ENCODE assay signal across 21 cellular contexts in the genomic region with DNA sequence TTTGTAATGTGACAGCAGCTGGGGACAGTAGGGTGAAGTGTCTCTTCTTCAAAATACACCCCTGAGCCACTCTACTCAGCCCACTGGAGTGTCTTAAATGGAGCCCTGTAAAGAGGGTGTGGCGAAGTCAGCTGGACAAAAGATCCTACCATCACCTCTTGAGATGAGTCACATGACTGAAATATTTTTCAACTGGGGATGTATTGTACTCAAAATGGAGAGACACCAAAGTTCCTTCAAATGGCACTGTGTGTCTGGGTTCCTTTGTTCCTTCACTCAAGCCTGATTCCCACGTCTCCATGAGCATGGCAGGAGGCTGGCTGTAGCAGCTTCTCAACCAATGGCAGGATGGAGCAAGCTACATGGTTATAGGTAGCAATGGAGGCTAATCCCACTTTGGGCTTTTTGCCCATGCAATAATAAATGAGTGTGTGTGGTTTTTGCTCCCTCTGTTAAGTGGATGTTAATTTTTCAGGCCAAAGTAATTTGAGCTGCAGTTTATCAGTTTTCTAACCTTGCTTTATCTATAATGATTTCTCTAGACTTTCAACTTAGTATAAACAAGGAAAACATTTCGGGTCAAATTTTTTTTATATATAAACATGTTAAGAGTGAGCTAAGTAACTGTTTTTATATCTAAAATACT.
DNase-seq lines count a peak whose midpoint lies in the region; ATAC-seq, FAIRE-seq and TF ChIP-seq lines count a peak whose summit lies in the region.
"Had no signal": no experiment of that assay in that cellular context is flagged by ENCODE, and none has a peak within 500 bp of the region (broad histone marks: within the 10 kb centered on the region; RNA-seq: fewer than 3 reads in every experiment).

No MANE protein-coding gene starts in this region.

- H3K27ac ChIP-seq in HEK293 (ENCODE audit: extremely low read depth, low read depth, low read length): no peak overlapping the region
- no peak overlapping the region for H3K27ac ChIP-seq in PC-3 (ENCODE audit: low read length)
- H3K27ac ChIP-seq: 22Rv1, KMS-11 had no signal

- no peak overlapping the region for H3K9ac ChIP-seq in PC-3 (ENCODE audit: low read length)
- H3K9ac ChIP-seq: KMS-11 had no signal

- H3K4me2 ChIP-seq in PC-3 (ENCODE audit: low read length): no peak overlapping the region
- H3K4me2 ChIP-seq: KMS-11 had no signal

- no peak overlapping the region for H2AFZ ChIP-seq in PC-3 (ENCODE audit: low read length)

- BruUV-seq in PC-3 (replicated peaks; lab: Mats Ljungman, UMichigan): no TSS peak

- H3K4me1 ChIP-seq in HEK293 (ENCODE audit: control insufficient read depth, insufficient read depth, low read length) (peaks cover 6% of the 10 kb centered on the region), PC-3 (ENCODE audit: insufficient read depth, low read length) (no peaks in the 10 kb centered on the region)

- TF ChIP-seq CTCF in HEK293 (tag by site-specific recombination; IDR thresholded peaks at IDR 0.05) (no peak), PC-3 (conservative IDR thresholded peaks at IDR 0.05; ENCODE audit: low read depth, low read length) (no peak)

- POLR2A ChIA-PET in HEK293 (lab: Yijun Ruan, JAX) (no interaction called here), PC-3 (lab: Charles Lee; ENCODE audit: unreplicated experiment) (no interaction called here)

- ATAC-seq in PC-3: peak; percentile 15; the same call in 1 of the 2 replicates
- ATAC-seq in HG02642 (IDR thresholded peaks at IDR 0.05; ENCODE audit: poor library complexity, unreplicated experiment): no peak
- ATAC-seq: HepG2, Panc1 had no signal

- no peaks in the 10 kb centered on the region for H4K20me1 ChIP-seq in PC-3 (ENCODE audit: low read length)

- CTCF ChIA-PET in HEK293 (lab: Yijun Ruan, JAX): interaction anchor here (0.7 to 1.4 kb wide), 3 partner anchors 10 to 162 kb away, joined by 3 to 9 read pairs (median 4); no protein-coding TSS in a partner anchor
- CTCF ChIA-PET in PC-3 (lab: Charles Lee): no interaction called here

- no peaks in the 10 kb centered on the region for H3K27me3 ChIP-seq in PC-3 (ENCODE audit: low read length)

- DNase-seq in NCI-H1105 treated with DMSO at 0.1 percent for 48 hours (lab: John Stamatoyannopoulos, UW) (peak; percentile 31), NCI-H1105 (lab: John Stamatoyannopoulos, UW) (no peak), PC-3 (no peak), myocyte (ENCODE audit: low read depth) (peak; percentile 34), urothelium cell line (ENCODE audit: low spot score) (no peak), AG08396 (ENCODE audit: low spot score) (no peak)
- DNase-seq: CD4-positive, alpha-beta memory T cell; GDM1; NCI-H1092; NCI-H1694 treated with DMSO at 0.1 percent for 48 hours; NCI-H2227 treated with DMSO at 0.1 percent for 48 hours; NCI-H524 had no signal

- no peak overlapping the region for H3K4me3 ChIP-seq in HEK293 (ENCODE audit: low read depth, low read length)
- no peak overlapping the region for H3K4me3 ChIP-seq in PC-3 (ENCODE audit: low read length)

- H3F3A ChIP-seq in PC-3 (ENCODE audit: low read length, unreplicated experiment): no peaks in the 10 kb centered on the region

- H3K9me3 ChIP-seq in HEK293 (ENCODE audit: control insufficient read depth, insufficient read depth, low read depth, low read length): no peaks in the 10 kb centered on the region
- H3K9me3 ChIP-seq in PC-3 (ENCODE audit: low read length): no peaks in the 10 kb centered on the region

- H3K36me3 ChIP-seq in HEK293 (ENCODE audit: control insufficient read depth in 2 of 2, insufficient read depth in 1 of 2, low read length in 2 of 2) (peaks cover 0 to 64% of the 10 kb centered on the region in 2 experiments; a peak in 2 of 3 replicates), PC-3 (ENCODE audit: low read depth, low read length) (peaks cover 79% of the 10 kb centered on the region)

- intact Hi-C loops in PC-3 (cut with micrococcal nuclease): no loop called here

- no peaks in the 10 kb centered on the region for H3K79me2 ChIP-seq in PC-3 (ENCODE audit: low read length)

- no peaks in the 10 kb centered on the region for H3K9me2 ChIP-seq in PC-3 (replicated peaks; ENCODE audit: low read length)

- FAIRE-seq in urothelium cell line (lab: Jason Lieb, UNC): no peak
- FAIRE-seq: GM12891, GM18507, H54, HepG2 had no signal

TF ChIP-seq in HEK293, 187 proteins besides CTCF, POLR2A, EP300 and RAD21 (continues in another document):
- TF ChIP-seq ZNF239 (tag by site-specific recombination; IDR thresholded peaks at IDR 0.05) (no peak), ZNF24 (tag by site-specific recombination; IDR thresholded peaks at IDR 0.05) (no peak), ZNF785 (tag by site-specific recombination; IDR thresholded peaks at IDR 0.05) (no peak), ZNF76 (tag by site-specific recombination; IDR thresholded peaks at IDR 0.05; ENCODE audit: borderline replicate concordance, low read depth) (no peak), ZNF138 (tag by site-specific recombination; IDR thresholded peaks at IDR 0.05; ENCODE audit: borderline replicate concordance) (no peak), SCRT1 (tag by site-specific recombination; IDR thresholded peaks at IDR 0.05; ENCODE audit: borderline replicate concordance) (no peak), ZNF23 (tag by site-specific recombination; IDR thresholded peaks at IDR 0.05; ENCODE audit: borderline replicate concordance) (no peak), ZNF843 (tag by site-specific recombination; IDR thresholded peaks at IDR 0.05) (peak; percentile 88), SP7 (tag by site-specific recombination; IDR thresholded peaks at IDR 0.05) (no peak), ZNF571 (tag by site-specific recombination; IDR thresholded peaks at IDR 0.05) (no peak), ZBTB48 (tag by site-specific recombination; IDR thresholded peaks at IDR 0.05) (no peak), ZXDB (tag by site-specific recombination; IDR thresholded peaks at IDR 0.05) (peak; percentile 74), KLF1 (tag by site-specific recombination; IDR thresholded peaks at IDR 0.05) (no peak), ZNF292 (tag by site-specific recombination; IDR thresholded peaks at IDR 0.05; ENCODE audit: borderline replicate concordance, low read depth) (no peak), HOXC10 (CRISPR knock-in tag; IDR thresholded peaks at IDR 0.05) (no peak), ZIC2 (tag by site-specific recombination; IDR thresholded peaks at IDR 0.05) (no peak), ZNF202 (tag by site-specific recombination; IDR thresholded peaks at IDR 0.05; ENCODE audit: borderline replicate concordance) (no peak), GFI1B (tag by site-specific recombination; IDR thresholded peaks at IDR 0.05) (no peak), ZNF623 (tag by site-specific recombination; IDR thresholded peaks at IDR 0.05) (no peak), OSR2 (tag by site-specific recombination; IDR thresholded peaks at IDR 0.05) (peak; percentile 95), YY2 (tag by site-specific recombination; IDR thresholded peaks at IDR 0.05) (0 out of 2 replicates have a peak, but pooled peaks have one; percentile 10)
- TF ChIP-seq, protein P1, sequence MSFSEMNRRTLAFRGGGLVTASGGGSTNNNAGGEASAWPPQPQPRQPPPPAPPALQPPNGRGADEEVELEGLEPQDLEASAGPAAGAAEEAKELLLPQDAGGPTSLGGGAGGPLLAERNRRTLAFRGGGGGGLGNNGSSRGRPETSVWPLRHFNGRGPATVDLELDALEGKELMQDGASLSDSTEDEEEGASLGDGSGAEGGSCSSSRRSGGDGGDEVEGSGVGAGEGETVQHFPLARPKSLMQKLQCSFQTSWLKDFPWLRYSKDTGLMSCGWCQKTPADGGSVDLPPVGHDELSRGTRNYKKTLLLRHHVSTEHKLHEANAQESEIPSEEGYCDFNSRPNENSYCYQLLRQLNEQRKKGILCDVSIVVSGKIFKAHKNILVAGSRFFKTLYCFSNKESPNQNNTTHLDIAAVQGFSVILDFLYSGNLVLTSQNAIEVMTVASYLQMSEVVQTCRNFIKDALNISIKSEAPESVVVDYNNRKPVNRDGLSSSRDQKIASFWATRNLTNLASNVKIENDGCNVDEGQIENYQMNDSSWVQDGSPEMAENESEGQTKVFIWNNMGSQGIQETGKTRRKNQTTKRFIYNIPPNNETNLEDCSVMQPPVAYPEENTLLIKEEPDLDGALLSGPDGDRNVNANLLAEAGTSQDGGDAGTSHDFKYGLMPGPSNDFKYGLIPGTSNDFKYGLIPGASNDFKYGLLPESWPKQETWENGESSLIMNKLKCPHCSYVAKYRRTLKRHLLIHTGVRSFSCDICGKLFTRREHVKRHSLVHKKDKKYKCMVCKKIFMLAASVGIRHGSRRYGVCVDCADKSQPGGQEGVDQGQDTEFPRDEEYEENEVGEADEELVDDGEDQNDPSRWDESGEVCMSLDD (tag by site-specific recombination; IDR thresholded peaks at IDR 0.05): no peak
- TF ChIP-seq, protein P2, sequence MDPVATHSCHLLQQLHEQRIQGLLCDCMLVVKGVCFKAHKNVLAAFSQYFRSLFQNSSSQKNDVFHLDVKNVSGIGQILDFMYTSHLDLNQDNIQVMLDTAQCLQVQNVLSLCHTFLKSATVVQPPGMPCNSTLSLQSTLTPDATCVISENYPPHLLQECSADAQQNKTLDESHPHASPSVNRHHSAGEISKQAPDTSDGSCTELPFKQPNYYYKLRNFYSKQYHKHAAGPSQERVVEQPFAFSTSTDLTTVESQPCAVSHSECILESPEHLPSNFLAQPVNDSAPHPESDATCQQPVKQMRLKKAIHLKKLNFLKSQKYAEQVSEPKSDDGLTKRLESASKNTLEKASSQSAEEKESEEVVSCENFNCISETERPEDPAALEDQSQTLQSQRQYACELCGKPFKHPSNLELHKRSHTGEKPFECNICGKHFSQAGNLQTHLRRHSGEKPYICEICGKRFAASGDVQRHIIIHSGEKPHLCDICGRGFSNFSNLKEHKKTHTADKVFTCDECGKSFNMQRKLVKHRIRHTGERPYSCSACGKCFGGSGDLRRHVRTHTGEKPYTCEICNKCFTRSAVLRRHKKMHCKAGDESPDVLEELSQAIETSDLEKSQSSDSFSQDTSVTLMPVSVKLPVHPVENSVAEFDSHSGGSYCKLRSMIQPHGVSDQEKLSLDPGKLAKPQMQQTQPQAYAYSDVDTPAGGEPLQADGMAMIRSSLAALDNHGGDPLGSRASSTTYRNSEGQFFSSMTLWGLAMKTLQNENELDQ (tag by site-specific recombination; IDR thresholded peaks at IDR 0.05; ENCODE audit: low read depth): no peak
- TF ChIP-seq, protein P3, sequence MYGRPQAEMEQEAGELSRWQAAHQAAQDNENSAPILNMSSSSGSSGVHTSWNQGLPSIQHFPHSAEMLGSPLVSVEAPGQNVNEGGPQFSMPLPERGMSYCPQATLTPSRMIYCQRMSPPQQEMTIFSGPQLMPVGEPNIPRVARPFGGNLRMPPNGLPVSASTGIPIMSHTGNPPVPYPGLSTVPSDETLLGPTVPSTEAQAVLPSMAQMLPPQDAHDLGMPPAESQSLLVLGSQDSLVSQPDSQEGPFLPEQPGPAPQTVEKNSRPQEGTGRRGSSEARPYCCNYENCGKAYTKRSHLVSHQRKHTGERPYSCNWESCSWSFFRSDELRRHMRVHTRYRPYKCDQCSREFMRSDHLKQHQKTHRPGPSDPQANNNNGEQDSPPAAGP (tag by site-specific recombination; IDR thresholded peaks at IDR 0.05): no peak

Comparison
In these comparisons a context has a peak if more than half of its experiments do, and no peak if none do; other contexts are left out.
1. DNase-seq: peak in NCI-H1105 treated with DMSO at 0.1 percent for 48 hours (single experiment) and myocyte (single experiment); none in NCI-H1105 (single experiment), PC-3 (single experiment), urothelium cell line (single experiment) and AG08396 (single experiment).